ENCODE assay signal across 8 cellular contexts in the genomic region with DNA sequence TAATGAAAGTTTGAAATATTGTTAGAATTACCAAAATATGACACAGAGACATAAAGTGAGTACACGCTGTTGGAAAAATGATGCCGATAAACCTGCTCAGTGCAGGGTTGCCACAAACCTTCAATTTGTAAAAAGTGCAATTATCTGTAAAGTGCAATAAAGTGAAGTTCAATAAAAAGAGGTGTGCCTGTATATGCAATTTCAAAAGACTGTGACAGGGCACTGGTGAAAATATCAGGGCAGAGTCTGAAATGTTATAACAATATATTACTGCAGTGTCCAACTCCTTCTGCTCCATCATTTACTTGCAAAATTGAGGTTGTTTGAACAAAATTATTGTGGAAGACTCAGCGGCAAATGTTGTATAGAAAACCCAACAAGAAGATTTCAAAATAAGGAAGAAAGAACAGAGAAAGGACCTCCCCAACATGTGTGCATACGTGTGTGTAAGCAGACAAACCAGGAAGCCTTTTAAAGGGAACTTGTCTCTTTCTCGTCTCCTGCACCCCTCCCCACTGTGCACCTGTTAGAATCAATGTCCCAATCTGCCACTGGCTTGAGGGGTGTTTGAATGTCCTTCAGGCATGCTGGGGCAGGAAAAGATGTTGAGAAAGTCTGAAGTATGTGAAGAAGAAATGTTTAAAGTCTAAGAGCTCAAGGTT.
"Had no signal": no experiment of that assay in that cellular context is flagged by ENCODE, and none has a peak within 500 bp of the region (broad histone marks: within the 10 kb centered on the region; RNA-seq: fewer than 3 reads in every experiment).

No MANE protein-coding gene starts in this region.

- H3K36me3 ChIP-seq: HAP-1 had no signal

- H3K27ac Mint-ChIP-seq: IgD-negative memory B cell had no signal

- ATAC-seq: HepG2 had no signal

- H3K9me3 ChIP-seq: HAP-1 had no signal

- H3K4me3 Mint-ChIP-seq: IgD-negative memory B cell had no signal

- H3K9ac ChIP-seq: GM23248 had no signal

- H3K4me1 Mint-ChIP-seq: IgD-negative memory B cell had no signal

- FAIRE-seq: HepG2 had no signal

- DNase-seq: GM23248, GOT3, H7, KBM-7 had no signal

- H3K27ac ChIP-seq: GM23248, HL-60 had no signal

- H3K4me3 ChIP-seq: GM23248, HAP-1 had no signal

- H3K4me1 ChIP-seq: HAP-1 had no signal
